Comparison of ENCODE assay signal across 2 cellular contexts in the genomic region with DNA sequence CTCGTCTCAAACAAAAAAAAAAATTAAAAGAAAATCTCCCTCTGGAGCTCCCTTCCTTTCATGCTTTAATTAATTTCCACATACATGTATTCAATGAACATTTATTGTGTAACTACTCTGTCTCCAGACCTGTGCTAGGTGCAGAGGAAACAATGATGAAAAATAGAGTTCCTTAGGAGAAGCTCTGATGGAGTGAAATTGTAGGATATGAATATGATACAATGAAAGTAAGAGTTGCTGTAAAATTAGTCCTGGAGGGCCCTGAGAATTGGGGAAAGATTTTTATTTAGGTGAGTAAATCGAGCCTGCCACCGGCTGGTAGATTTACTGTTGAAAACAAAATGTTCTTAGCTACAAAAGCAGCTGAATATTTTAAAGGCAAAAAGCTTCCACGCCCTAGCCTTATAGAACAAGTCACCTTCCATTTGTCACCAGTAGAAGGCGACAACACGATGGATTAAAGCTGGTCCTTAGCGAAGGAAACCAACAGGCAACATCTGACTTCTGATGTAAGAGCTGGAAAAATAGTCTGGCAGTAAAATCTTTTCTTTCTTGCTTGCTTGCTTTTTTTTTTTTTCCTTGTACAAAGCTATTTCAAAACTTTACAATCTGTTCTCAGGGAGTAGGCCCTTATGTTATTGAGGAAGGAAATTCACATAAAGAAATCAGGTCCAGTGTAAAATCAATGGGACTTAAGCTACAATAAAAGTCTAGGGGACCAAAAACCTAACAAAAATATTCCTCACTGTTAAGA.
TF ChIP-seq lines count a peak whose summit lies in the region.

No MANE protein-coding gene starts in this region.

TF ChIP-seq in HCT116, 20 proteins besides CTCF, POLR2A, EP300 and RAD21:
- no peak; the same call in 1 of the 2 replicates for TF ChIP-seq ATF3 (IDR thresholded peaks at IDR 0.05)
- peak; percentile 76 for TF ChIP-seq CEBPB (IDR thresholded peaks at IDR 0.05; ENCODE audit: low read depth)
- TF ChIP-seq EZH2 (IDR thresholded peaks at IDR 0.05), result no peak
- TF ChIP-seq CBX3 (IDR thresholded peaks at IDR 0.05; ENCODE audit: low read depth), result peak; percentile 79
- no peak for TF ChIP-seq SIN3A (IDR thresholded peaks at IDR 0.05; ENCODE audit: low read depth)
- peak; percentile 38; the same call in 1 of the 2 replicates for TF ChIP-seq MAX (IDR thresholded peaks at IDR 0.05)
- TF ChIP-seq SP1 (IDR thresholded peaks at IDR 0.05; ENCODE audit: low read depth), result no peak
- TF ChIP-seq SRF (IDR thresholded peaks at IDR 0.05; ENCODE audit: low read depth), result 0 out of 2 replicates have a peak, but pooled peaks have one; percentile 50
- TF ChIP-seq ELF1 (IDR thresholded peaks at IDR 0.05; ENCODE audit: borderline replicate concordance, low read depth), result no peak

TF ChIP-seq in endothelial cell of umbilical vein, 7 proteins besides CTCF, POLR2A, EP300 and RAD21:
- no peak for TF ChIP-seq MAX (IDR thresholded peaks at IDR 0.05; ENCODE audit: insufficient read depth, insufficient read length)
- no peak for TF ChIP-seq MYC (IDR thresholded peaks at IDR 0.05; ENCODE audit: low read depth, low read length)
- TF ChIP-seq POLR2AphosphoS5 (IDR thresholded peaks at IDR 0.05; ENCODE audit: insufficient read depth, low read depth, low read length), result no peak
- no peak for TF ChIP-seq EZH2 (IDR thresholded peaks at IDR 0.05; ENCODE audit: borderline replicate concordance, low read depth, low read length, severe bottlenecking)
- TF ChIP-seq JUN (IDR thresholded peaks at IDR 0.05; ENCODE audit: borderline replicate concordance, insufficient read depth, insufficient read length, low read depth), result no peak
- no peak for TF ChIP-seq FOS (IDR thresholded peaks at IDR 0.05; ENCODE audit: borderline replicate concordance, insufficient read depth, low read length)
